13 cellular contexts compared by ENCODE assay signal in genomic region chr1:16489195-16489880, GRCh38. TPM values are rescaled to one million over a fixed set of nuclear protein-coding genes. Genes with fewer than 3 reads are reported as not detected.
DNase-seq lines count a peak whose midpoint lies in the region; ATAC-seq, FAIRE-seq and TF ChIP-seq lines count a peak whose summit lies in the region.
"Not testable (repeated sequence)": the region's sequence is repeated elsewhere in the genome, so short reads cannot be mapped to it uniquely, and the experiment has no call there.
"Had no signal": no experiment of that assay in that cellular context is flagged by ENCODE, and none has a peak within 500 bp of the region (broad histone marks: within the 10 kb centered on the region; RNA-seq: fewer than 3 reads in every experiment).

No MANE protein-coding gene starts in this region.

- H3K9me3 Mint-ChIP-seq in activated naive CD8-positive, alpha-beta T cell treated with anti-CD3 and anti-CD28 coated beads, Interleukin-2, amount 10 ng/mL, durations not matched to agents 7 days and 5 days = not testable (repeated sequence)

- not testable (repeated sequence) for H3K27me3 ChIP-seq in bronchial epithelial cell (ENCODE audit: control insufficient read depth, insufficient read depth, low read length); sigmoid colon

- TF ChIP-seq CTCF in bronchial epithelial cell (IDR thresholded peaks at IDR 0.05; ENCODE audit: insufficient read depth, low read length, severe bottlenecking); sigmoid colon (IDR thresholded peaks at IDR 0.05): not testable (repeated sequence)

- not testable (repeated sequence) for H3K4me3 Mint-ChIP-seq in activated naive CD8-positive, alpha-beta T cell treated with anti-CD3 and anti-CD28 coated beads, Interleukin-2, amount 10 ng/mL, durations not matched to agents 7 days and 5 days

- H3K4me3 ChIP-seq in bronchial epithelial cell (ENCODE audit: low read depth, low read length); sigmoid colon: not testable (repeated sequence)

- not testable (repeated sequence) for ATAC-seq in activated naive CD8-positive, alpha-beta T cell treated with anti-CD3 and anti-CD28 coated beads, Interleukin-2, amount 10 ng/mL, durations not matched to agents 7 days and 5 days (ENCODE audit: low read depth); Right ventricle myocardium inferior

- H3K27ac ChIP-seq in sigmoid colon = not testable (repeated sequence)

- intact Hi-C loops in Right ventricle myocardium inferior (cut with DNase I); sigmoid colon (cut with DNase I): not testable (repeated sequence)

- peak; percentile 93 for FAIRE-seq in bronchial epithelial cell (lab: Jason Lieb, UNC)

- not testable (repeated sequence) for H3K4me1 ChIP-seq in sigmoid colon

- TF ChIP-seq POLR2A in sigmoid colon (IDR thresholded peaks at IDR 0.05) = not testable (repeated sequence)

- WGBS in sigmoid colon, 2 donors = 90 to 94% methylated on average over 9 of the region's 9 CpGs

- H3K27ac Mint-ChIP-seq in activated naive CD8-positive, alpha-beta T cell treated with anti-CD3 and anti-CD28 coated beads, Interleukin-2, amount 10 ng/mL, durations not matched to agents 7 days and 5 days = not testable (repeated sequence)

- H3K27me3 Mint-ChIP-seq in activated naive CD8-positive, alpha-beta T cell treated with anti-CD3 and anti-CD28 coated beads, Interleukin-2, amount 10 ng/mL, durations not matched to agents 7 days and 5 days = not testable (repeated sequence)

- H3K36me3 Mint-ChIP-seq in activated naive CD8-positive, alpha-beta T cell treated with anti-CD3 and anti-CD28 coated beads, Interleukin-2, amount 10 ng/mL, durations not matched to agents 7 days and 5 days = not testable (repeated sequence)

- H3K4me1 Mint-ChIP-seq in activated naive CD8-positive, alpha-beta T cell treated with anti-CD3 and anti-CD28 coated beads, Interleukin-2, amount 10 ng/mL, durations not matched to agents 7 days and 5 days = not testable (repeated sequence)

- not testable (repeated sequence) for TF ChIP-seq EP300 in sigmoid colon (IDR thresholded peaks at IDR 0.05)

- DNase-seq in activated naive CD8-positive, alpha-beta T cell treated with anti-CD3 and anti-CD28 coated beads, Interleukin-2, amount 10 ng/mL, durations not matched to agents 7 days and 5 days = peak; percentile 14
- not testable (repeated sequence) for DNase-seq in bronchial epithelial cell (ENCODE audit: low read depth)
- peak; percentile 26 for DNase-seq in Right ventricle myocardium inferior (ENCODE audit: missing footprints)
- DNase-seq in mesenteric fat pad (ENCODE audit: low spot score) = peak; percentile 71
- DNase-seq in sigmoid colon = peak; percentile 12

- POLR2A ChIA-PET in activated naive CD8-positive, alpha-beta T cell treated with anti-CD3 and anti-CD28 coated beads, Interleukin-2, amount 10 ng/mL, durations not matched to agents 7 days and 5 days (lab: Charles Lee) = interaction anchor here (0.6 kb wide), 1 partner anchor 151 kb away, joined by 3 read pairs; no protein-coding TSS in a partner anchor

- H3K36me3 ChIP-seq in bronchial epithelial cell (ENCODE audit: control insufficient read depth, insufficient read depth, low read length) = not testable (repeated sequence)
- peaks cover 6 to 58% (median 19%) of the 10 kb centered on the region in 4 donors for H3K36me3 ChIP-seq in sigmoid colon

- H3K9me3 ChIP-seq in sigmoid colon = not testable (repeated sequence)

RNA-seq across cellular contexts. Expression of gene RNU1-1, which starts 24.7 kb away (rescaled TPM):
- 1,000 to 10,000 TPM; 3,257 to 3,430 TPM for total RNA-seq in activated naive CD8-positive, alpha-beta T cell treated with anti-CD3 and anti-CD28 coated beads, Interleukin-2, amount 10 ng/mL, durations not matched to agents 7 days and 5 days
- 2,323 and 5,262 TPM in 2 replicates for total RNA-seq in bronchial epithelial cell
- 4,572 TPM for total RNA-seq in Right ventricle myocardium inferior
- total RNA-seq in mesenteric fat pad = 6,165 TPM
- total RNA-seq in sigmoid colon = under 1 TPM; under 0.01 TPM
- polyA plus RNA-seq in sigmoid colon = not detected
- total RNA-seq: G401 had no signal
- polyA plus RNA-seq: AG04450; CD14-positive monocyte; CD4-positive, alpha-beta memory T cell; CD8-positive, alpha-beta memory T cell had no signal

RNA-seq across cellular contexts. Expression of gene NECAP2, which starts 48.8 kb away (rescaled TPM):
- 100 to 1,000 TPM; 110 to 111 TPM for total RNA-seq in activated naive CD8-positive, alpha-beta T cell treated with anti-CD3 and anti-CD28 coated beads, Interleukin-2, amount 10 ng/mL, durations not matched to agents 7 days and 5 days
- total RNA-seq in bronchial epithelial cell (84.1 and 87.7 TPM in 2 replicates), Right ventricle myocardium inferior (17.7 TPM), mesenteric fat pad (49.7 TPM), sigmoid colon (10 to 100 TPM; 22.8 to 38.0 (median 31.2) TPM)
- polyA plus RNA-seq in sigmoid colon = 10 to 100 TPM; 54.7 to 59.2 (median 59.1) TPM

RNA-seq across cellular contexts. Expression of gene SPATA21, which starts 52.1 kb away (rescaled TPM):
- not detected for total RNA-seq in activated naive CD8-positive, alpha-beta T cell treated with anti-CD3 and anti-CD28 coated beads, Interleukin-2, amount 10 ng/mL, durations not matched to agents 7 days and 5 days
- not detected in 2 replicates for total RNA-seq in bronchial epithelial cell
- total RNA-seq in Right ventricle myocardium inferior = not detected
- not detected for total RNA-seq in mesenteric fat pad
- total RNA-seq in sigmoid colon = not detected
- polyA plus RNA-seq in sigmoid colon = under 1 TPM; under 0.01 to 0.23 (median 0.17) TPM
- total RNA-seq: A673; CD4-positive, alpha-beta memory T cell; CD4-positive, CD25-positive, alpha-beta regulatory T cell; CD8-positive, alpha-beta memory T cell; Daoy; G401 had no signal
- polyA plus RNA-seq: CD14-positive monocyte; CD4-positive, alpha-beta memory T cell; CD4-positive, CD25-positive, alpha-beta regulatory T cell; CD8-positive, alpha-beta memory T cell had no signal

Comparison
In these comparisons a context has a peak if more than half of its experiments do, and no peak if none do; other contexts are left out.
1. RNA of gene RNU1-1, which starts 24.7 kb away (total RNA-seq): 6,165 TPM in mesenteric fat pad (single experiment), 2,323 to 5,262 TPM in bronchial epithelial cell, 4,572 TPM in Right ventricle myocardium inferior (single experiment) and 3,257 to 3,430 TPM in activated naive CD8-positive, alpha-beta T cell treated with anti-CD3 and anti-CD28 coated beads, Interleukin-2, amount 10 ng/mL, durations not matched to agents 7 days and 5 days; under 0.01 TPM in sigmoid colon; every median in the first group is over 1,000 times any median in the second.